ENCODE assay signal across 21 cellular contexts in the genomic region with DNA sequence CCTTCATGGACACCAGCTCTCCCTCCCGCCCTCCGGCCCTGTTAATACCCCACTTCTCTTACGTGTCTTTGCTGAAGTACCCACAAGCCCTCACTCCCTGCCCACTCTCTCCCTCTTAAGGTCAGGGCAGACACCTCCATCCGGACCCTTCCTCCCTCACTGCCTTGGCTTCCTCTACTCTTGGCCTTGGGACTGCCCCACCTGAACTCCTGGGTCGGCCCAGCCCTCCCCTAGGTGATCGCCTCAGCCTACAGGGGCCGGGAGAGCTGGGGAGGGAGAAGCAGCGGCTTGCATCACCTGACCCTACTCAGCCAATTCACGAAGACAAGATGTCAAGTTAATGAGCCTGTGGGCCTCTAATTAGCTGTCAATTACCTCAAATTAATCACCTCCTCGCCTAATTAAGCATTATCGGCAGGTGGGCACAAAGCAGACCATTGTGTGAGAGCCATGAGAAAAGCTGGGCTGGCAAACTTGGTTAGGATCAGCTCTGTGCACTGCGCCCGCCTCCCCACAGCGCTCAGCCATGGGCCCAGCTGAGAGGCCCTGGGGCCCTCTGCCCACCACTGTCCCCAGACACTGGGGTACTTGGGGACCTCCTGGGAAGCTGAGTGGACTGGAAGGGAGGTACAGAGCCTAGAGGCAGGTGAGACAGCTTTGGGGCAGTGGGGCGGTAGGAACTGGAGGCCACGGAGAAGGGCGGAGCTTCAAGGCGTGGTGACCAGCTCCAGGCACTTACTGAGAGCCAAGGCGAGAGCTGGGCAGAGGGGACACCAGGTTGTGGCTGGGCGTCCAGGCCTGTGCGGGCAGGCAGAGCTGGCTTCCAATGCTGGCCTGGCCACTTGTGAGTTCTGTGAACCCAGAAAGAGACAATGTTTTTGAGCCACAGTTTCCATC. TPM values are rescaled to one million over a fixed set of nuclear protein-coding genes. Genes with fewer than 3 reads are reported as not detected.
A peak's percentile ranks its signal among the peaks of the same experiment; 100 is the strongest.
DNase-seq lines count a peak whose midpoint lies in the region; ATAC-seq and TF ChIP-seq lines count a peak whose summit lies in the region.
"Had no signal": no experiment of that assay in that cellular context is flagged by ENCODE, and none has a peak within 500 bp of the region (broad histone marks: within the 10 kb centered on the region; RNA-seq: fewer than 3 reads in every experiment).

No MANE protein-coding gene starts in this region.

- H3K27ac ChIP-seq in GM23338 (ENCODE audit: low read depth) (no peak overlapping the region), IMR-90 (ENCODE audit: insufficient read depth, low read length) (no peak overlapping the region), coronary artery (no peak overlapping the region), suprapubic skin (no peak overlapping the region)
- H3K27ac ChIP-seq: HL-60, Peyer's patch had no signal

- ATAC-seq in GM23338 = peak; percentile 15
- no peak for ATAC-seq in IMR-90 (ENCODE audit: low read depth)
- peak; percentile 21 for ATAC-seq in WTC11
- no peak for ATAC-seq in GM18868 (IDR thresholded peaks at IDR 0.05; ENCODE audit: unreplicated experiment)
- ATAC-seq: T-cell had no signal

- no peak overlapping the region for H2BK15ac ChIP-seq in IMR-90 (ENCODE audit: low read depth, low read length)

- H2AK9ac ChIP-seq in IMR-90 (replicated peaks; ENCODE audit: low read depth, low read length, poor library complexity) = peak overlapping the region; percentile 28

- H3K4me1 Mint-ChIP-seq in GM23338 (peaks cover 8% of the 10 kb centered on the region), WTC11 (no peaks in the 10 kb centered on the region; the same call in 1 of the 2 replicates)

- intact Hi-C loops in IMR-90 (cut with micrococcal nuclease) = no loop called here

- H3K27ac Mint-ChIP-seq in GM23338 (no peak overlapping the region), WTC11 (no peak overlapping the region)
- H3K27ac Mint-ChIP-seq: T-cell had no signal

- no peak overlapping the region for H3K9ac ChIP-seq in IMR-90 (ENCODE audit: low read depth, low read length)

- H3K4me3 Mint-ChIP-seq in GM23338 (no peak overlapping the region), WTC11 (no peak overlapping the region)
- H3K4me3 Mint-ChIP-seq: CD4-positive, CD25-positive, alpha-beta regulatory T cell; T-cell had no signal

- no peaks in the 10 kb centered on the region for H3K36me3 Mint-ChIP-seq in GM23338 (ENCODE audit: low read depth)
- H3K36me3 Mint-ChIP-seq in WTC11 = no peaks in the 10 kb centered on the region
- H3K36me3 Mint-ChIP-seq: CD4-positive, CD25-positive, alpha-beta regulatory T cell; T-cell had no signal

- H3K4me3 ChIP-seq in GM23338 = no peak overlapping the region
- no peak overlapping the region for H3K4me3 ChIP-seq in IMR-90 (ENCODE audit: insufficient read depth, low read depth, low read length)
- no peak overlapping the region for H3K4me3 ChIP-seq in coronary artery
- no peak overlapping the region for H3K4me3 ChIP-seq in suprapubic skin
- H3K4me3 ChIP-seq: Peyer's patch had no signal

- no peaks in the 10 kb centered on the region for H3K36me3 ChIP-seq in GM23338 (ENCODE audit: insufficient read depth)
- no peaks in the 10 kb centered on the region for H3K36me3 ChIP-seq in IMR-90 (ENCODE audit: control insufficient read depth, insufficient read depth, low read length)
- H3K36me3 ChIP-seq in suprapubic skin = no peaks in the 10 kb centered on the region
- H3K36me3 ChIP-seq: Peyer's patch had no signal

- no peaks in the 10 kb centered on the region for H3K79me2 ChIP-seq in GM23338 (replicated peaks; ENCODE audit: insufficient read depth)

- H3K56ac ChIP-seq in IMR-90 (ENCODE audit: extremely low read depth, insufficient read depth, low read length) = no peak overlapping the region

- H3K23ac ChIP-seq in IMR-90 (ENCODE audit: low read depth, low read length) = no peak overlapping the region

- no peak overlapping the region for H2BK120ac ChIP-seq in IMR-90 (ENCODE audit: low read depth, low read length)

- no peaks in the 10 kb centered on the region for H3F3A ChIP-seq in GM23338 (replicated peaks; ENCODE audit: low read depth)

- H2BK20ac ChIP-seq in IMR-90 (ENCODE audit: low read depth, low read length) = no peak overlapping the region

- H4K5ac ChIP-seq in IMR-90 (ENCODE audit: low read depth, low read length) = no peak overlapping the region

- H3K4me2 ChIP-seq in GM23338 = no peak overlapping the region
- H3K4me2 ChIP-seq in IMR-90 (ENCODE audit: low read depth, low read length) = no peak overlapping the region

- TF ChIP-seq RAD21 in IMR-90 (IDR thresholded peaks at IDR 0.05; ENCODE audit: low read length) = no peak

- TF ChIP-seq EP300 in suprapubic skin (IDR thresholded peaks at IDR 0.05) = no peak

- TF ChIP-seq POLR2A in IMR-90 (IDR thresholded peaks at IDR 0.05; ENCODE audit: low read depth, low read length) (no peak), suprapubic skin (IDR thresholded peaks at IDR 0.05) (no peak)

- H3K18ac ChIP-seq in IMR-90 (ENCODE audit: low read depth, low read length) = no peak overlapping the region

- H4K20me1 ChIP-seq in GM23338 (replicated peaks; ENCODE audit: insufficient read depth) (no peaks in the 10 kb centered on the region), IMR-90 (ENCODE audit: insufficient read depth, low read length) (no peaks in the 10 kb centered on the region)

- POLR2A ChIA-PET in IMR-90 (lab: Charles Lee; ENCODE audit: unreplicated experiment) = no interaction called here
- POLR2A ChIA-PET in WTC11 (lab: Charles Lee) = interaction anchor here (0.8 kb wide), 1 partner anchor 33 kb away, joined by 3 read pairs; no protein-coding TSS in a partner anchor

- H2AK5ac ChIP-seq in IMR-90 (ENCODE audit: low read depth, low read length) = no peak overlapping the region

- 63% methylated on average over 6 of the region's 21 CpGs; no CpG with 5 or more reads in 1 of the 2 experiments for WGBS in IMR-90 (ENCODE audit: extremely low coverage in 2 of 2, insufficient read length in 1 of 2), 2 experiments
- 73% methylated on average over 20 of the region's 21 CpGs for WGBS in suprapubic skin

- H2BK5ac ChIP-seq in IMR-90 (ENCODE audit: low read depth, low read length, poor library complexity, severe bottlenecking) = no peak overlapping the region

- H4K8ac ChIP-seq in IMR-90 (ENCODE audit: low read depth in 2 of 2, low read length in 2 of 2) = no peak overlapping the region

- H3K9me3 ChIP-seq in IMR-90 (ENCODE audit: control insufficient read depth, insufficient read depth, low read length) (no peaks in the 10 kb centered on the region), suprapubic skin (no peaks in the 10 kb centered on the region)
- H3K9me3 ChIP-seq: Caco-2, Peyer's patch had no signal

- in situ Hi-C loops in IMR-90 (cut with MboI; ENCODE audit: low sequenced_read_pairs) = no loop called here

- no peaks in the 10 kb centered on the region for H3K79me1 ChIP-seq in IMR-90 (ENCODE audit: low read depth in 1 of 2, low read length in 2 of 2)

- H3K9me1 ChIP-seq in IMR-90 (ENCODE audit: insufficient read depth, low read length) = no peaks in the 10 kb centered on the region

- H2AFZ ChIP-seq in GM23338 (peak overlapping the region; percentile 90; the same call in 1 of the 2 replicates), IMR-90 (replicated peaks; ENCODE audit: low read length, poor library complexity) (no peak overlapping the region)

- no peaks in the 10 kb centered on the region for H3K9me3 Mint-ChIP-seq in GM23338
- no peaks in the 10 kb centered on the region for H3K9me3 Mint-ChIP-seq in WTC11
- H3K9me3 Mint-ChIP-seq: CD4-positive, CD25-positive, alpha-beta regulatory T cell; T-cell had no signal

- no TSS peak for BruUV-seq in IMR-90 (replicated peaks; lab: Mats Ljungman, UMichigan)

- H3K27me3 Mint-ChIP-seq in GM23338 (ENCODE audit: insufficient read depth, low read depth, poor library complexity) (peaks cover 37% of the 10 kb centered on the region), WTC11 (ENCODE audit: low read depth) (peaks cover 26% of the 10 kb centered on the region)

- TF ChIP-seq CTCF in GM23338 (conservative IDR thresholded peaks at IDR 0.05; ENCODE audit: low read depth in 2 of 2) (no peak), IMR-90 (conservative IDR thresholded peaks at IDR 0.05; ENCODE audit: low read depth, low read length) (no peak), WTC11 (IDR thresholded peaks at IDR 0.05) (no peak), coronary artery (IDR thresholded peaks at IDR 0.05) (no peak), suprapubic skin (IDR thresholded peaks at IDR 0.05) (no peak)

- H3K27me3 ChIP-seq in GM23338 (ENCODE audit: insufficient read depth) = peaks cover 20% of the 10 kb centered on the region; the same call in 1 of the 2 replicates
- peaks cover 40% of the 10 kb centered on the region for H3K27me3 ChIP-seq in IMR-90 (ENCODE audit: control insufficient read depth, insufficient read depth, low read length)
- H3K27me3 ChIP-seq in suprapubic skin = peaks cover 23% of the 10 kb centered on the region

- CTCF ChIA-PET in IMR-90 (lab: Yijun Ruan, JAX) (no interaction called here), WTC11 (lab: Charles Lee) (interaction anchor here (0.6 to 4.6 kb wide), 10 partner anchors 32 to 165 kb away, joined by 3 to 35 read pairs (median 4); no protein-coding TSS in a partner anchor)

- no peak overlapping the region for H3K4ac ChIP-seq in IMR-90 (ENCODE audit: low read depth, low read length)

- H3K4me1 ChIP-seq in GM23338 (ENCODE audit: insufficient read depth) (no peaks in the 10 kb centered on the region), IMR-90 (ENCODE audit: control insufficient read depth, insufficient read depth, low read length) (no peaks in the 10 kb centered on the region), suprapubic skin (peaks cover 7% of the 10 kb centered on the region)
- H3K4me1 ChIP-seq: Caco-2, Peyer's patch had no signal

- H3K9me2 ChIP-seq in GM23338 (ENCODE audit: insufficient read depth) = no peaks in the 10 kb centered on the region

- no peak overlapping the region for H3K14ac ChIP-seq in IMR-90 (replicated peaks; ENCODE audit: low read depth, low read length)

- dilution Hi-C loops in IMR-90 (cut with HindIII; ENCODE audit: low sequenced_read_pairs, unreplicated experiment) = no loop called here

- peak; percentile 24 for DNase-seq in GM23338 (ENCODE audit: low spot score)
- no peak for DNase-seq in IMR-90
- no peak for DNase-seq in WTC11 (ENCODE audit: low spot score)
- peak; percentile 65 for DNase-seq in mesenteric fat pad (ENCODE audit: low spot score)
- DNase-seq in coronary artery (ENCODE audit: low spot score) = no peak
- DNase-seq in hippocampal formation (lab: John Stamatoyannopoulos, UW) = no peak
- no peak for DNase-seq in suprapubic skin (ENCODE audit: low spot score in 2 of 2)
- DNase-seq: Caco-2; CD4-positive, CD25-positive, alpha-beta regulatory T cell; NCI-H1930; NCI-H2227 treated with DMSO at 0.1 percent for 48 hours; NCI-H510A treated with DMSO at 0.1 percent for 48 hours; NCI-H774; Peyer's patch; T-cell had no signal

- H4K91ac ChIP-seq in IMR-90 (ENCODE audit: insufficient read depth, low read depth, low read length) = no peak overlapping the region

RNA-seq across cellular contexts. Expression of gene VSX2, which starts 25.1 kb away (rescaled TPM):
- 0.49 and 0.66 TPM in 2 replicates for total RNA-seq in GM23338 (2014; rRNA removed; shearing (Covaris generic))
- polyA plus RNA-seq in GM23338 (2016; fragmentation: Nextera tagmentation; extraction: Ambion mirVana) = 0.35 and 0.52 TPM in 2 replicates
- total RNA-seq in IMR-90 (2012; rRNA removed) = not detected in 2 replicates
- polyA plus RNA-seq in IMR-90 (2012; rRNA removed) = not detected in 2 replicates
- polyA plus RNA-seq in IMR-90 (2012; cell fraction: cytosol; rRNA removed) = not detected in 2 replicates
- polyA plus RNA-seq in IMR-90 (2012; cell fraction: nucleus; rRNA removed; ENCODE audit: low replicate concordance) = not detected in 2 replicates
- total RNA-seq in WTC11 (2021) = 0.11 to 0.16 TPM in 2 of 3 replicates, not detected in the other
- total RNA-seq in mesenteric fat pad = not detected
- total RNA-seq in suprapubic skin = not detected
- total RNA-seq: Caco-2; CD4-positive, CD25-positive, alpha-beta regulatory T cell; G401; HT-29; OCI-LY7; Peyer's patch; T-cell had no signal
- polyA plus RNA-seq: BJ had no signal

Comparison
In these comparisons a context has a peak if more than half of its experiments do, and no peak if none do; other contexts are left out.
1. ATAC-seq: peak in GM23338 (single experiment) and WTC11 (single experiment); none in IMR-90 (single experiment) and GM18868 (single experiment).
2. DNase-seq: peak in GM23338 (single experiment) and mesenteric fat pad (single experiment); none in IMR-90 (single experiment), WTC11 (single experiment), coronary artery (single experiment), hippocampal formation (0 of 2) and suprapubic skin (0 of 2).